17 cellular contexts compared by ENCODE assay signal in the genomic region with DNA sequence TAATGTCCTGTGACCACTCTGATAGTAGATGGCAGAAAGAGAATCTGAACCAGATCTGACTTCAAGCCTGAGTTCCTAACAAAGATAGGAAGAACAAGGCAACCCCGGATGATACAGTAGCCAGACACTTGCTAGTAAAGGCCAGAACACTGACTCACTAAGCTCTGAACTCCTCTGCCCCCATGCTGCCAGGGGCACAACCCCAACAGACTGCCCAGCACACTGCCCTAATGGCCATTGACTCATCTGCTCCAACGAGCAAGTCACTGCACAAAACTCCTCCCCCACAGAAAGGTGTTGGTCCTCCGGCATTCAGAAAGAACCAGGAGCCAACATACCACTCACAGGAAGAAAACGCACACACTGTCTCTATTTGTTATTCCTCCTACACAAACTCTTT.
A peak's percentile ranks its signal among the peaks of the same experiment; 100 is the strongest.
DNase-seq lines count a peak whose midpoint lies in the region; ATAC-seq and TF ChIP-seq lines count a peak whose summit lies in the region.
"Had no signal": no experiment of that assay in that cellular context is flagged by ENCODE, and none has a peak within 500 bp of the region (broad histone marks: within the 10 kb centered on the region; RNA-seq: fewer than 3 reads in every experiment).

No MANE protein-coding gene starts in this region.

- H3K4me3 Mint-ChIP-seq in MCF 10A (ENCODE audit: unreplicated experiment): no peak overlapping the region
- H3K4me3 Mint-ChIP-seq in CD8-positive, alpha-beta T cell: no peak overlapping the region
- H3K4me3 Mint-ChIP-seq: activated naive CD8-positive, alpha-beta T cell treated with anti-CD3 and anti-CD28 coated beads, Interleukin-2, amount 50 U/mL, for 24 hours; T-cell had no signal

- H3K4me1 ChIP-seq in breast epithelium: no peaks in the 10 kb centered on the region
- peaks cover 12% of the 10 kb centered on the region for H3K4me1 ChIP-seq in vagina
- H3K4me1 ChIP-seq in CD8-positive, alpha-beta T cell (ENCODE audit: insufficient read depth, low read length): no peaks in the 10 kb centered on the region

- CTCF ChIA-PET in MCF 10A (lab: Yijun Ruan, JAX): no interaction called here
- CTCF ChIA-PET in CD8-positive, alpha-beta T cell (lab: Charles Lee): no interaction called here

- TF ChIP-seq CTCF in MCF 10A (IDR thresholded peaks at IDR 0.05; ENCODE audit: unreplicated experiment): no peak
- TF ChIP-seq CTCF in breast epithelium (IDR thresholded peaks at IDR 0.05): no peak
- no peak for TF ChIP-seq CTCF in vagina (IDR thresholded peaks at IDR 0.05)
- TF ChIP-seq CTCF in CD8-positive, alpha-beta T cell (IDR thresholded peaks at IDR 0.05): no peak

- no peaks in the 10 kb centered on the region for H3K27me3 ChIP-seq in breast epithelium
- no peaks in the 10 kb centered on the region for H3K27me3 ChIP-seq in vagina
- H3K27me3 ChIP-seq in CD8-positive, alpha-beta T cell (ENCODE audit: insufficient read depth, low read length): no peaks in the 10 kb centered on the region
- H3K27me3 ChIP-seq: testis had no signal

- BruUV-seq in MCF 10A (replicated peaks; lab: Mats Ljungman, UMichigan): no TSS peak

- H3K9me3 Mint-ChIP-seq in MCF 10A (ENCODE audit: unreplicated experiment): no peaks in the 10 kb centered on the region
- peaks cover 9% of the 10 kb centered on the region for H3K9me3 Mint-ChIP-seq in CD8-positive, alpha-beta T cell

- no peaks in the 10 kb centered on the region for H3K27me3 Mint-ChIP-seq in MCF 10A (ENCODE audit: insufficient read depth, unreplicated experiment)
- peaks cover 5% of the 10 kb centered on the region for H3K27me3 Mint-ChIP-seq in CD8-positive, alpha-beta T cell (ENCODE audit: low read depth)

- peaks cover 44% of the 10 kb centered on the region for H3K4me1 Mint-ChIP-seq in MCF 10A (ENCODE audit: insufficient read depth, unreplicated experiment)
- no peaks in the 10 kb centered on the region for H3K4me1 Mint-ChIP-seq in CD8-positive, alpha-beta T cell (ENCODE audit: low read depth)
- H3K4me1 Mint-ChIP-seq: T-cell had no signal

- intact Hi-C loops in MCF 10A (cut with micrococcal nuclease) (no loop called here), breast epithelium (cut with DNase I; ENCODE audit: low total_unique reads) (no loop called here), vagina (cut with DNase I) (no loop called here)
- intact Hi-C loops in CD8-positive, alpha-beta T cell (cut with DNase I, micrococcal nuclease): no loop called here

- TF ChIP-seq POLR2A in breast epithelium (IDR thresholded peaks at IDR 0.05) (no peak), vagina (IDR thresholded peaks at IDR 0.05) (no peak)

- H3K4me3 ChIP-seq in breast epithelium (no peak overlapping the region), vagina (no peak overlapping the region)
- H3K4me3 ChIP-seq in CD8-positive, alpha-beta T cell (ENCODE audit: low read depth, low read length): no peak overlapping the region
- H3K4me3 ChIP-seq: testis had no signal

- no peaks in the 10 kb centered on the region for H3K36me3 ChIP-seq in breast epithelium
- H3K36me3 ChIP-seq in vagina: no peaks in the 10 kb centered on the region
- H3K36me3 ChIP-seq in CD8-positive, alpha-beta T cell (ENCODE audit: insufficient read depth, low read length): no peaks in the 10 kb centered on the region

- H3K36me3 Mint-ChIP-seq in MCF 10A (ENCODE audit: insufficient read depth, unreplicated experiment): no peaks in the 10 kb centered on the region
- H3K36me3 Mint-ChIP-seq in CD8-positive, alpha-beta T cell: no peaks in the 10 kb centered on the region
- H3K36me3 Mint-ChIP-seq: T-cell had no signal

- no peak overlapping the region for H3K27ac ChIP-seq in breast epithelium
- peak overlapping the region; percentile 25 for H3K27ac ChIP-seq in vagina
- no peak overlapping the region for H3K27ac ChIP-seq in CD8-positive, alpha-beta T cell (ENCODE audit: low read depth, low read length)
- H3K27ac ChIP-seq: 22Rv1, testis had no signal

- POLR2A ChIA-PET in MCF 10A (lab: Yijun Ruan, JAX): interaction anchor here (0.7 to 1.2 kb wide), 3 partner anchors 10 to 60 kb away, joined by 3 to 6 read pairs (median 3); no protein-coding TSS in a partner anchor
- POLR2A ChIA-PET in CD8-positive, alpha-beta T cell (lab: Charles Lee): no interaction called here

- H3K27ac Mint-ChIP-seq in MCF 10A (ENCODE audit: low read depth, unreplicated experiment): peak overlapping the region; percentile 13
- H3K27ac Mint-ChIP-seq in CD8-positive, alpha-beta T cell: no peak overlapping the region
- H3K27ac Mint-ChIP-seq: activated naive CD8-positive, alpha-beta T cell treated with anti-CD3 and anti-CD28 coated beads, Interleukin-2, amount 50 U/mL, for 24 hours; T-cell had no signal

- no peak for ATAC-seq in CD8-positive, alpha-beta T cell
- ATAC-seq in GM18517 (IDR thresholded peaks at IDR 0.05; ENCODE audit: unreplicated experiment): no peak
- ATAC-seq: activated naive CD8-positive, alpha-beta T cell treated with anti-CD3 and anti-CD28 coated beads, Interleukin-2, amount 50 U/mL, for 24 hours; T-cell had no signal

- DNase-seq in MCF 10A (ENCODE audit: unreplicated experiment) (peak; percentile 77), breast epithelium (ENCODE audit: low spot score in 2 of 2) (no peak), amniotic epithelial cell (ENCODE audit: low read depth) (peak; percentile 97), islet precursor cell (peak; percentile 99), vagina (ENCODE audit: extremely low spot score in 2 of 2) (no peak), MV-4-11 (lab: John Stamatoyannopoulos, UW) (no peak)
- no peak for DNase-seq in CD8-positive, alpha-beta T cell
- DNase-seq: activated CD8-positive, alpha-beta memory T cell treated with anti-CD3 and anti-CD28 coated beads for 24 hours; activated naive CD8-positive, alpha-beta T cell treated with anti-CD3 and anti-CD28 coated beads, Interleukin-2, amount 50 U/mL, for 24 hours; DND-41; Kasumi-1; NCI-H69; stimulated activated CD4-positive, alpha-beta T cell treated with anti-CD3 and anti-CD28 coated beads, Interleukin-4, amount 100 ng/mL, for 24 hours; T-cell; testis had no signal

- H3K9me3 ChIP-seq in breast epithelium: no peaks in the 10 kb centered on the region
- H3K9me3 ChIP-seq in vagina: no peaks in the 10 kb centered on the region
- no peaks in the 10 kb centered on the region for H3K9me3 ChIP-seq in CD8-positive, alpha-beta T cell (ENCODE audit: low read length)
- H3K9me3 ChIP-seq: testis had no signal

Comparison
In these comparisons a context has a peak if more than half of its experiments do, and no peak if none do; other contexts are left out.
1. DNase-seq: peak in MCF 10A (single experiment), amniotic epithelial cell (single experiment) and islet precursor cell (single experiment); none in breast epithelium (0 of 2), vagina (0 of 2), MV-4-11 (single experiment) and CD8-positive, alpha-beta T cell (0 of 7).